ENCODE assay signal across 16 cellular contexts in the genomic region with DNA sequence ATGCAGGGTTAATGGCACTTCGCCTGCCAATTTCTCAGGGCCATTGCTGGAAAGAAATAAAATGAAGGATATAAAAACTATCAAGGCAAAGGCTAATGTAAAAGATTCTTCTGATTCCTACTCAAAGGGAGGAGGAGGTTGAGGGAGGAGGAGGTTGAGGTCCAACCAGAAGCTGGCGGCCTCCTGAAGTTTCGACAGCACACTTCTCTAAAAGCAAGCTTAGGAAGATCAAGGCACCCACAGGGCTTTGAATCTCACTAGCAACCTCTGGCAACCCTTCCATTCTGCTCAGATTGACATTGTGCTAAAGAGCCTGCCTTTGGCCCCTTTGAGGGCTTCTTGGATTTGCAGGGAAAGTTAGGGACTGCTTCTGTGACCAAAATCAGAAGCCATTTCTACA.
"Had no signal": no experiment of that assay in that cellular context is flagged by ENCODE, and none has a peak within 500 bp of the region (broad histone marks: within the 10 kb centered on the region; RNA-seq: fewer than 3 reads in every experiment).

No MANE protein-coding gene starts in this region.

- H3K27ac Mint-ChIP-seq: activated CD8-positive, alpha-beta T cell treated with anti-CD3 and anti-CD28 coated beads, Interleukin-2, amount 10 ng/mL, durations not matched to agents 7 days and 5 days; activated T-helper 1 cell treated with anti-CD3 and anti-CD28 coated beads, Interleukin-12 subunit alpha, Interleukin-12 subunit beta, Interleukin-2, Interleukin-4 antibody, amounts not matched to agents 30 ng/mL and 10 ng/mL and 1 ng/mL, durations not matched to agents 14 hours and 24 hours and 36 hours; mesothelial cell of epicardium had no signal

- H3K9me3 ChIP-seq: uterus had no signal

- H3K4me3 ChIP-seq: cardiac muscle cell, esophagus squamous epithelium, lower lobe of right lung, uterus had no signal

- H3K27ac ChIP-seq: cardiac muscle cell, esophagus squamous epithelium, lower lobe of right lung, uterus, VCaP had no signal

- FAIRE-seq: astrocyte, small intestine had no signal

- H3K27me3 ChIP-seq: cardiac muscle cell, uterus had no signal

- H3K36me3 ChIP-seq: cardiac muscle cell, esophagus squamous epithelium, lower lobe of right lung, uterus had no signal

- DNase-seq: activated CD8-positive, alpha-beta memory T cell treated with anti-CD3 and anti-CD28 coated beads, Interleukin-2, amount 50 U/mL, for 48 hours; activated CD8-positive, alpha-beta T cell treated with anti-CD3 and anti-CD28 coated beads, Interleukin-2, amount 10 ng/mL, durations not matched to agents 7 days and 5 days; activated naive CD4-positive, alpha-beta T cell; esophagus squamous epithelium; foreskin fibroblast; head of caudate nucleus; left cardiac atrium; lower lobe of right lung; nucleus accumbens; small intestine; uterus had no signal

- H3K4me3 Mint-ChIP-seq: activated CD8-positive, alpha-beta T cell treated with anti-CD3 and anti-CD28 coated beads, Interleukin-2, amount 10 ng/mL, durations not matched to agents 7 days and 5 days; activated T-helper 1 cell treated with anti-CD3 and anti-CD28 coated beads, Interleukin-12 subunit alpha, Interleukin-12 subunit beta, Interleukin-2, Interleukin-4 antibody, amounts not matched to agents 30 ng/mL and 10 ng/mL and 1 ng/mL, durations not matched to agents 14 hours and 24 hours and 36 hours; mesothelial cell of epicardium had no signal
